Comparison of ENCODE assay signal across 27 cellular contexts in genomic region chr1:7104053-7104738, GRCh38.
DNase-seq lines count a peak whose midpoint lies in the region; ATAC-seq, FAIRE-seq and TF ChIP-seq lines count a peak whose summit lies in the region.
"Had no signal": no experiment of that assay in that cellular context is flagged by ENCODE, and none has a peak within 500 bp of the region (broad histone marks: within the 10 kb centered on the region; RNA-seq: fewer than 3 reads in every experiment).

No MANE protein-coding gene starts in this region.

- ATAC-seq in GM19324 (IDR thresholded peaks at IDR 0.05; ENCODE audit: low FRiP score, unreplicated experiment), result no peak
- ATAC-seq: activated T-helper 17 cell treated with anti-CD3 and anti-CD28 coated beads, Interleukin-2, amount 50 U/mL, for 72 hours; GM12878; Panc1; stimulated activated memory B cell treated with anti-CD40 and anti-IgM and Interleukin-4, amounts not matched to agents 10 μg/mL and 1 μg/mL and 100 μg/mL, for 72 hours; upper lobe of right lung had no signal

- no peak for TF ChIP-seq CTCF in BE2C (IDR thresholded peaks at IDR 0.05; ENCODE audit: low read depth, low read length)

- no peak overlapping the region for H3K4me3 ChIP-seq in BE2C (ENCODE audit: low read depth, low read length)
- H3K4me3 ChIP-seq: breast epithelium, colonic mucosa, GM12878, sigmoid colon, upper lobe of right lung had no signal

- FAIRE-seq in GM18507 (lab: Jason Lieb, UNC), result peak; percentile 36

- H3K36me3 ChIP-seq in BE2C, result no peaks in the 10 kb centered on the region
- H3K36me3 ChIP-seq: breast epithelium, colonic mucosa, sigmoid colon, upper lobe of right lung had no signal

- DNase-seq in BE2C (peak; percentile 13), GM18507 (ENCODE audit: extremely low spot score, insufficient read length, low read depth) (no peak), NCI-H82 (lab: John Stamatoyannopoulos, UW) (peak; percentile 73), fibroblast of peridontal ligament (ENCODE audit: extremely low read depth) (peak; percentile 1), NK-92 (lab: John Stamatoyannopoulos, UW; ENCODE audit: unreplicated experiment) (no peak), nucleus accumbens (lab: John Stamatoyannopoulos, UW) (no peak), NCI-H226 (no peak)
- DNase-seq: ACHN; activated B cell treated with CpG ODN at 0.5 μM for 24 hours; colonic mucosa; effector CD8-positive, alpha-beta T cell; head of caudate nucleus; kidney glomerular epithelial cell; mammary epithelial cell; NCI-H1105 treated with DMSO at 0.1 percent for 48 hours; NCI-H2081; NCI-H510A; sigmoid colon; stimulated activated CD4-positive, alpha-beta T cell treated with anti-CD3 and anti-CD28 coated beads, Interleukin-4, amount 100 ng/mL, for 24 hours; T1000 had no signal

- no peaks in the 10 kb centered on the region for H3K9me3 ChIP-seq in BE2C
- H3K9me3 ChIP-seq: breast epithelium, colonic mucosa, sigmoid colon, upper lobe of right lung had no signal

- H3K4me1 ChIP-seq in BE2C, result 0 out of 2 replicates have a peak, but pooled peaks cover 3% of the 10 kb centered on the region
- H3K4me1 ChIP-seq: breast epithelium, colonic mucosa, sigmoid colon, upper lobe of right lung had no signal

- H3K27me3 ChIP-seq in BE2C, result no peaks in the 10 kb centered on the region
- H3K27me3 ChIP-seq: breast epithelium, colonic mucosa had no signal

Comparison
In these comparisons a context has a peak if more than half of its experiments do, and no peak if none do; other contexts are left out.
1. DNase-seq: peak in BE2C (single experiment), NCI-H82 (single experiment) and fibroblast of peridontal ligament (single experiment); none in GM18507 (single experiment), NK-92 (single experiment), nucleus accumbens (0 of 56) and NCI-H226 (single experiment).